1 cellular context compared by ENCODE assay signal in genomic region chr13:44404261-44405139, GRCh38.
TF ChIP-seq lines count a peak whose summit lies in the region.

No MANE protein-coding gene starts in this region.

TF ChIP-seq in IMR-90, 13 proteins besides CTCF, POLR2A, EP300 and RAD21 (continued from another document):
- TF ChIP-seq USF2 (IDR thresholded peaks at IDR 0.05; ENCODE audit: low read depth, low read length) = no peak
- no peak for TF ChIP-seq MAZ (IDR thresholded peaks at IDR 0.05; ENCODE audit: borderline replicate concordance, low read depth, low read length)
- no peak for TF ChIP-seq RFX5 (IDR thresholded peaks at IDR 0.05; ENCODE audit: low read depth, low read length)
- no peak for TF ChIP-seq ELK1 (IDR thresholded peaks at IDR 0.05; ENCODE audit: borderline replicate concordance, low read depth, low read length)
- no peak for TF ChIP-seq RCOR1 (IDR thresholded peaks at IDR 0.05; ENCODE audit: insufficient replicate concordance, low read length)
- no peak for TF ChIP-seq BHLHE40 (IDR thresholded peaks at IDR 0.05; ENCODE audit: low read depth, low read length)
- TF ChIP-seq SMC3 (IDR thresholded peaks at IDR 0.05; ENCODE audit: low read depth, low read length) = no peak
- TF ChIP-seq CEBPB (IDR thresholded peaks at IDR 0.05; ENCODE audit: low read depth, low read length) = no peak
- TF ChIP-seq CHD1 (IDR thresholded peaks at IDR 0.05; ENCODE audit: low read depth, low read length) = no peak
- TF ChIP-seq MAFK (IDR thresholded peaks at IDR 0.05; ENCODE audit: low read depth, low read length) = no peak
- TF ChIP-seq FOS (IDR thresholded peaks at IDR 0.05; ENCODE audit: low read depth, low read length) = no peak
